In the genomic region with DNA sequence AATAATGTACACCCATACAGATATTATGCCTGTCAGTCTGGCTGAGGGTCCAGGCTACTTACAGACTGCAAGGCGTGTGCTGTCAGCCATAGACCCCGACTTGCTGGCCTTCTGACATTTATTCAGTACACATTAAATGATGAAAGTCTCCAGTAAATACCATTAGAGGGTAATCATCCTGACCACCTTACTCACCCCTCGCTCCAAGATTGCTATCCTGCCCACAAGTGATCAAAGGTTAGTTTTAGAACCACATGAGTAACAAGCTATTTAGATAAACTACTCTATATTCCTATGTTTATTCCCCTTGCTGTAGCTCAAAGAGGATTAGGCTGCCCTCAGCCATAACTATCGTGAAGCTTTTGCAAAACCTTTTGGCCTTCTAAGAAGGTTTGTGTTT, we compare ENCODE assay signal across 27 cellular contexts.
"Had no signal": no experiment of that assay in that cellular context is flagged by ENCODE, and none has a peak within 500 bp of the region (broad histone marks: within the 10 kb centered on the region; RNA-seq: fewer than 3 reads in every experiment).

No MANE protein-coding gene starts in this region.

- ATAC-seq: T-helper 17 cell had no signal

- H3K27me3 ChIP-seq: MG63, Peyer's patch had no signal

- H3K27ac ChIP-seq: Peyer's patch had no signal

- FAIRE-seq: TTC549 had no signal

- H3K4me3 ChIP-seq: MG63, Peyer's patch had no signal

- H3K36me3 ChIP-seq: MG63, Peyer's patch had no signal

- H3K4me1 ChIP-seq: Peyer's patch had no signal

- DNase-seq: activated B cell treated with CpG ODN at 0.5 μM for 24 hours; activated CD4-positive, alpha-beta memory T cell treated with anti-CD3 and anti-CD28 coated beads for 36 hours; activated CD4-positive, alpha-beta T cell treated with anti-CD3 and anti-CD28 coated beads for 1 hour; activated CD4-positive, alpha-beta T cell treated with anti-CD3 and anti-CD28 coated beads, Interleukin-2, amount 10 ng/mL, durations not matched to agents 7 days and 5 days; activated CD8-positive, alpha-beta memory T cell treated with anti-CD3 and anti-CD28 coated beads for 24 hours; activated gamma-delta T cell treated with Interleukin-2 at 50 U/mL for 16 hours; activated naive CD4-positive, alpha-beta T cell treated with anti-CD3 and anti-CD28 coated beads, Interleukin-2, amount 10 ng/mL, durations not matched to agents 7 days and 5 days; activated naive CD8-positive, alpha-beta T cell treated with anti-CD3 and anti-CD28 coated beads for 36 hours; activated T-cell treated with anti-CD3 and anti-CD28 coated beads for 4 hours; activated T-cell treated with anti-CD3 and anti-CD28 coated beads, Interleukin-2, amount 50 U/mL, for 48 hours; anterior cingulate cortex; caudate nucleus; Kasumi-1; KBM-7; MG63; MV-4-11; NCI-H1092 treated with DMSO at 0.1 percent for 48 hours; NCI-H1417 treated with DMSO at 0.1 percent for 48 hours; NCI-H1694 treated with DMSO at 0.1 percent for 48 hours; NCI-H2029 treated with DMSO at 0.1 percent for 48 hours; NCI-H446; NCI-H524; Peyer's patch; SIG-M5; T-helper 17 cell; T-helper 9 cell had no signal
